In genomic region chr6:74597266-74597665, GRCh38 we compare ENCODE assay signal across 23 cellular contexts.
DNase-seq lines count a peak whose midpoint lies in the region; ATAC-seq and TF ChIP-seq lines count a peak whose summit lies in the region.
"Had no signal": no experiment of that assay in that cellular context is flagged by ENCODE, and none has a peak within 500 bp of the region (broad histone marks: within the 10 kb centered on the region; RNA-seq: fewer than 3 reads in every experiment).

No MANE protein-coding gene starts in this region.

- H3K9me3 Mint-ChIP-seq in stimulated activated memory B cell treated with anti-CD40 and anti-IgM and Interleukin-4, amounts not matched to agents 10 μg/mL and 1 μg/mL and 100 μg/mL, for 72 hours, result peaks cover 3% of the 10 kb centered on the region
- H3K9me3 Mint-ChIP-seq: T-helper 1 cell treated with Interleukin-12 subunit alpha and Interleukin-12 subunit beta and Interleukin-4 antibody, amounts not matched to agents 30 μg/mL and 1 μg/mL, for 36 hours had no signal

- no peak overlapping the region for H3K4me3 Mint-ChIP-seq in stimulated activated memory B cell treated with anti-CD40 and anti-IgM and Interleukin-4, amounts not matched to agents 10 μg/mL and 1 μg/mL and 100 μg/mL, for 72 hours
- H3K4me3 Mint-ChIP-seq: activated CD4-positive, alpha-beta memory T cell treated with anti-CD3 and anti-CD28 coated beads for 36 hours; activated naive CD4-positive, alpha-beta T cell treated with anti-CD3 and anti-CD28 coated beads for 36 hours; H9; naive thymus-derived CD8-positive, alpha-beta T cell; T-helper 1 cell treated with Interleukin-12 subunit alpha and Interleukin-12 subunit beta and Interleukin-4 antibody, amounts not matched to agents 30 μg/mL and 1 μg/mL, for 36 hours had no signal

- H3K36me3 Mint-ChIP-seq in stimulated activated memory B cell treated with anti-CD40 and anti-IgM and Interleukin-4, amounts not matched to agents 10 μg/mL and 1 μg/mL and 100 μg/mL, for 72 hours, result no peaks in the 10 kb centered on the region
- H3K36me3 Mint-ChIP-seq: activated CD4-positive, alpha-beta memory T cell treated with anti-CD3 and anti-CD28 coated beads for 36 hours; naive thymus-derived CD8-positive, alpha-beta T cell had no signal

- peaks cover 6% of the 10 kb centered on the region for H3K4me1 Mint-ChIP-seq in stimulated activated memory B cell treated with anti-CD40 and anti-IgM and Interleukin-4, amounts not matched to agents 10 μg/mL and 1 μg/mL and 100 μg/mL, for 72 hours
- H3K4me1 Mint-ChIP-seq: H9; naive thymus-derived CD8-positive, alpha-beta T cell had no signal

- ATAC-seq in foreskin keratinocyte (peak; percentile 54), HG02852 (IDR thresholded peaks at IDR 0.05; ENCODE audit: unreplicated experiment) (no peak), HG02884 (IDR thresholded peaks at IDR 0.05; ENCODE audit: unreplicated experiment) (no peak)
- no peak for ATAC-seq in stimulated activated memory B cell treated with anti-CD40 and anti-IgM and Interleukin-4, amounts not matched to agents 10 μg/mL and 1 μg/mL and 100 μg/mL, for 72 hours
- ATAC-seq: naive thymus-derived CD8-positive, alpha-beta T cell had no signal

- TF ChIP-seq CTCF in astrocyte of the spinal cord (IDR thresholded peaks at IDR 0.05; ENCODE audit: low read depth, low read length) (no peak), foreskin keratinocyte (conservative IDR thresholded peaks at IDR 0.05) (no peak)

- in situ Hi-C loops in astrocyte of the spinal cord (cut with HindIII; ENCODE audit: low sequenced_read_pairs), result no loop called here

- H3K27ac Mint-ChIP-seq in stimulated activated memory B cell treated with anti-CD40 and anti-IgM and Interleukin-4, amounts not matched to agents 10 μg/mL and 1 μg/mL and 100 μg/mL, for 72 hours, result no peak overlapping the region
- H3K27ac Mint-ChIP-seq: activated CD4-positive, alpha-beta memory T cell treated with anti-CD3 and anti-CD28 coated beads for 36 hours; activated naive CD4-positive, alpha-beta T cell treated with anti-CD3 and anti-CD28 coated beads for 36 hours; H9; naive thymus-derived CD8-positive, alpha-beta T cell; T-helper 1 cell treated with Interleukin-12 subunit alpha and Interleukin-12 subunit beta and Interleukin-4 antibody, amounts not matched to agents 30 μg/mL and 1 μg/mL, for 36 hours had no signal

- H3K27ac ChIP-seq in foreskin keratinocyte, result no peak overlapping the region
- H3K27ac ChIP-seq: parathyroid adenoma, SJCRH30, tibial artery, WERI-Rb-1 had no signal

- no peak overlapping the region for H3K4me3 ChIP-seq in astrocyte of the spinal cord (ENCODE audit: low read depth, low read length)
- H3K4me3 ChIP-seq: SJCRH30, tibial artery had no signal

- no peaks in the 10 kb centered on the region for H3K27me3 Mint-ChIP-seq in stimulated activated memory B cell treated with anti-CD40 and anti-IgM and Interleukin-4, amounts not matched to agents 10 μg/mL and 1 μg/mL and 100 μg/mL, for 72 hours
- H3K27me3 Mint-ChIP-seq: activated CD4-positive, alpha-beta memory T cell treated with anti-CD3 and anti-CD28 coated beads for 36 hours; naive thymus-derived CD8-positive, alpha-beta T cell had no signal

- H3K4me1 ChIP-seq in foreskin keratinocyte, result peaks cover 26% of the 10 kb centered on the region
- H3K4me1 ChIP-seq: parathyroid adenoma, tibial artery had no signal

- DNase-seq in EL (peak; percentile 59), Kasumi-1 (lab: John Stamatoyannopoulos, UW) (peak; percentile 59 to 61), astrocyte of the spinal cord (ENCODE audit: low read depth, low spot score) (peak; percentile 69), foreskin keratinocyte (peak in 1 of 2 donors; percentile 54), globus pallidus (ENCODE audit: low spot score) (no peak)
- DNase-seq: activated CD4-positive, alpha-beta memory T cell treated with anti-CD3 and anti-CD28 coated beads for 36 hours; activated naive CD4-positive, alpha-beta T cell treated with anti-CD3 and anti-CD28 coated beads for 36 hours; anterior cingulate cortex; COR-L47; H9; kidney glomerular epithelial cell; naive thymus-derived CD8-positive, alpha-beta T cell; NCI-H1105 treated with DMSO at 0.1 percent for 48 hours; NCI-H526; SJCRH30; stimulated activated naive CD4-positive, alpha-beta T cell; tibial artery; WERI-Rb-1 had no signal

- no peaks in the 10 kb centered on the region for H3K27me3 ChIP-seq in foreskin keratinocyte
- H3K27me3 ChIP-seq: SJCRH30, tibial artery had no signal
